Comparison of ENCODE assay signal across 1 cellular context in genomic region chr6:125044667-125045066, GRCh38.
TF ChIP-seq lines count a peak whose summit lies in the region.

No MANE protein-coding gene starts in this region.

TF ChIP-seq in HEK293, 187 proteins besides CTCF, POLR2A, EP300 and RAD21 (continued from another document):
- TF ChIP-seq, protein P1, sequence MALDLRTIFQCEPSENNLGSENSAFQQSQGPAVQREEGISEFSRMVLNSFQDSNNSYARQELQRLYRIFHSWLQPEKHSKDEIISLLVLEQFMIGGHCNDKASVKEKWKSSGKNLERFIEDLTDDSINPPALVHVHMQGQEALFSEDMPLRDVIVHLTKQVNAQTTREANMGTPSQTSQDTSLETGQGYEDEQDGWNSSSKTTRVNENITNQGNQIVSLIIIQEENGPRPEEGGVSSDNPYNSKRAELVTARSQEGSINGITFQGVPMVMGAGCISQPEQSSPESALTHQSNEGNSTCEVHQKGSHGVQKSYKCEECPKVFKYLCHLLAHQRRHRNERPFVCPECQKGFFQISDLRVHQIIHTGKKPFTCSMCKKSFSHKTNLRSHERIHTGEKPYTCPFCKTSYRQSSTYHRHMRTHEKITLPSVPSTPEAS (tag by site-specific recombination; IDR thresholded peaks at IDR 0.05): no peak
- no peak for TF ChIP-seq ZNF223 (tag by site-specific recombination; IDR thresholded peaks at IDR 0.05)
- no peak for TF ChIP-seq ZBTB17 (tag by site-specific recombination; IDR thresholded peaks at IDR 0.05)
- no peak for TF ChIP-seq ZNF549 (tag by site-specific recombination; IDR thresholded peaks at IDR 0.05)
- TF ChIP-seq ZNF140 (tag by site-specific recombination; IDR thresholded peaks at IDR 0.05): no peak
- 0 out of 2 replicates have a peak, but pooled peaks have one; percentile 13 for TF ChIP-seq ZEB2 (tag by site-specific recombination; IDR thresholded peaks at IDR 0.05)
